In the genomic region with DNA sequence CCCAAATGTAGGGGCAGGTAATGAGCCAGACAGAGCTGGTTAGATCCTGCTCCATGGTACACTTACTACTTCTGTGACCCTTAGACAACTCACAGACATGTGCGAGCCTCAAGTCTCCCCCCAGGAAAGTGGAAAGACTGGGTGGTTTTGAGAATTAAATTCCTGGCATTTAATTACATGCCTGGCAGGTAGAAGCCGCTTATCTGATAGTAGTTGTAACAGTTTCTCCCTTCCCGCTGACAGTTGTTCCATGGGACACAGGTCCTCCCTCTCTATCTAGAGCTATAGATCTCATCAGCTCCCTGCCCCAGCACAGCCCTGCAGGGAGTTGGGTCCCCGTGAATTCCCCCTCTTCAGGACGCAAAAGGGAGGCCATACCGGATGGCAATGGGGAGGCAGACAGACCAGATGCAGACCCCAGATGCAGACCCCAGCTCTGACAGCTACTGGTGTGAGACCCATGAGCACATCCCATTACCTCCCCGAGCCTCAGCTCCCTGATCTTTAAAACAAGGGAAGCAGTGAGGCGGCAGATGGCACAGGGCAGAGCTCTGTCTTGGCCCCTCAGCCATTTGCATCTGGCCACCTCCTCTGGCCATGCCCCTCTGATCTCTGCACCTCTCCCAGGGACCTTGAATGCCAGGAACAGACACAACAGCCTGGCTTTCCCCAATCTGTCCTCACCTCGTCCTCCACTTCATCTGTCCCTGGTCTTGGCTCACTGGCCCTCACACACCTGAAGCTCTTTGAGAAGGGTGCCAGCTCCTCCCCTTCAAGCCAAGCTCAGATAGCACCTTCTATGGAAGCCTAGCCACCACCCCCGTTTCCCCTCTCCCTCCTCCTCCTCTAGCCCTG, we compare ENCODE assay signal across 3 cellular contexts.
TF ChIP-seq lines count a peak whose summit lies in the region.

No MANE protein-coding gene starts in this region.

TF ChIP-seq in SK-N-SH, 30 proteins besides CTCF, POLR2A, EP300 and RAD21 (continues in another document):
- TF ChIP-seq CHD2 (IDR thresholded peaks at IDR 0.05; ENCODE audit: low read length, partially characterized antibody) (no peak), ELF1 (IDR thresholded peaks at IDR 0.05) (no peak), RCOR1 (IDR thresholded peaks at IDR 0.05; ENCODE audit: low read length) (no peak), RFX5 (IDR thresholded peaks at IDR 0.05; ENCODE audit: low read length) (no peak), RXRA (IDR thresholded peaks at IDR 0.05; ENCODE audit: borderline replicate concordance, low read depth) (no peak), EZH2phosphoT487 (IDR thresholded peaks at IDR 0.05; ENCODE audit: borderline replicate concordance, low read depth) (no peak), GATA2 (CRISPR knock-in tag; IDR thresholded peaks at IDR 0.05) (no peak), MEF2A (IDR thresholded peaks at IDR 0.05; ENCODE audit: borderline replicate concordance, low read depth) (no peak), YY1 (IDR thresholded peaks at IDR 0.05; ENCODE audit: low read depth) (no peak), TCF12 (IDR thresholded peaks at IDR 0.05) (no peak), NFIC (IDR thresholded peaks at IDR 0.05; ENCODE audit: borderline replicate concordance) (no peak)
- TF ChIP-seq, protein P1, sequence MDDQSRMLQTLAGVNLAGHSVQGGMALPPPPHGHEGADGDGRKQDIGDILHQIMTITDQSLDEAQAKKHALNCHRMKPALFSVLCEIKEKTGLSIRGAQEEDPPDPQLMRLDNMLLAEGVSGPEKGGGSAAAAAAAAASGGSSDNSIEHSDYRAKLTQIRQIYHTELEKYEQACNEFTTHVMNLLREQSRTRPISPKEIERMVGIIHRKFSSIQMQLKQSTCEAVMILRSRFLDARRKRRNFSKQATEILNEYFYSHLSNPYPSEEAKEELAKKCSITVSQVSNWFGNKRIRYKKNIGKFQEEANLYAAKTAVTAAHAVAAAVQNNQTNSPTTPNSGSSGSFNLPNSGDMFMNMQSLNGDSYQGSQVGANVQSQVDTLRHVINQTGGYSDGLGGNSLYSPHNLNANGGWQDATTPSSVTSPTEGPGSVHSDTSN (IDR thresholded peaks at IDR 0.05): no peak
- TF ChIP-seq, protein P2, sequence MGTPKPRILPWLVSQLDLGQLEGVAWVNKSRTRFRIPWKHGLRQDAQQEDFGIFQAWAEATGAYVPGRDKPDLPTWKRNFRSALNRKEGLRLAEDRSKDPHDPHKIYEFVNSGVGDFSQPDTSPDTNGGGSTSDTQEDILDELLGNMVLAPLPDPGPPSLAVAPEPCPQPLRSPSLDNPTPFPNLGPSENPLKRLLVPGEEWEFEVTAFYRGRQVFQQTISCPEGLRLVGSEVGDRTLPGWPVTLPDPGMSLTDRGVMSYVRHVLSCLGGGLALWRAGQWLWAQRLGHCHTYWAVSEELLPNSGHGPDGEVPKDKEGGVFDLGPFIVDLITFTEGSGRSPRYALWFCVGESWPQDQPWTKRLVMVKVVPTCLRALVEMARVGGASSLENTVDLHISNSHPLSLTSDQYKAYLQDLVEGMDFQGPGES (IDR thresholded peaks at IDR 0.05; ENCODE audit: low read depth, low read length): no peak
- TF ChIP-seq, protein P3, sequence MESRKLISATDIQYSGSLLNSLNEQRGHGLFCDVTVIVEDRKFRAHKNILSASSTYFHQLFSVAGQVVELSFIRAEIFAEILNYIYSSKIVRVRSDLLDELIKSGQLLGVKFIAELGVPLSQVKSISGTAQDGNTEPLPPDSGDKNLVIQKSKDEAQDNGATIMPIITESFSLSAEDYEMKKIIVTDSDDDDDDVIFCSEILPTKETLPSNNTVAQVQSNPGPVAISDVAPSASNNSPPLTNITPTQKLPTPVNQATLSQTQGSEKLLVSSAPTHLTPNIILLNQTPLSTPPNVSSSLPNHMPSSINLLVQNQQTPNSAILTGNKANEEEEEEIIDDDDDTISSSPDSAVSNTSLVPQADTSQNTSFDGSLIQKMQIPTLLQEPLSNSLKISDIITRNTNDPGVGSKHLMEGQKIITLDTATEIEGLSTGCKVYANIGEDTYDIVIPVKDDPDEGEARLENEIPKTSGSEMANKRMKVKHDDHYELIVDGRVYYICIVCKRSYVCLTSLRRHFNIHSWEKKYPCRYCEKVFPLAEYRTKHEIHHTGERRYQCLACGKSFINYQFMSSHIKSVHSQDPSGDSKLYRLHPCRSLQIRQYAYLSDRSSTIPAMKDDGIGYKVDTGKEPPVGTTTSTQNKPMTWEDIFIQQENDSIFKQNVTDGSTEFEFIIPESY (IDR thresholded peaks at IDR 0.05; ENCODE audit: borderline replicate concordance, low read depth): no peak

TF ChIP-seq in SK-N-SH treated with all-trans-retinoic acid at 6 μM for 48 hours, 23 proteins besides CTCF, POLR2A, EP300 and RAD21:
- TF ChIP-seq ZFP3 (CRISPR knock-in tag; IDR thresholded peaks at IDR 0.05) (no peak), BACH2 (CRISPR knock-in tag; IDR thresholded peaks at IDR 0.05; ENCODE audit: borderline replicate concordance) (no peak), RARB (CRISPR knock-in tag; IDR thresholded peaks at IDR 0.05) (no peak), OSR1 (CRISPR knock-in tag; IDR thresholded peaks at IDR 0.05) (no peak), PPARA (CRISPR knock-in tag; IDR thresholded peaks at IDR 0.05; ENCODE audit: borderline replicate concordance) (no peak), ZNF565 (CRISPR knock-in tag; conservative IDR thresholded peaks at IDR 0.05; ENCODE audit: low read depth) (no peak), ZFP30 (CRISPR knock-in tag; IDR thresholded peaks at IDR 0.05) (no peak), SNAI2 (CRISPR knock-in tag; IDR thresholded peaks at IDR 0.05) (no peak)
- TF ChIP-seq, protein P4, sequence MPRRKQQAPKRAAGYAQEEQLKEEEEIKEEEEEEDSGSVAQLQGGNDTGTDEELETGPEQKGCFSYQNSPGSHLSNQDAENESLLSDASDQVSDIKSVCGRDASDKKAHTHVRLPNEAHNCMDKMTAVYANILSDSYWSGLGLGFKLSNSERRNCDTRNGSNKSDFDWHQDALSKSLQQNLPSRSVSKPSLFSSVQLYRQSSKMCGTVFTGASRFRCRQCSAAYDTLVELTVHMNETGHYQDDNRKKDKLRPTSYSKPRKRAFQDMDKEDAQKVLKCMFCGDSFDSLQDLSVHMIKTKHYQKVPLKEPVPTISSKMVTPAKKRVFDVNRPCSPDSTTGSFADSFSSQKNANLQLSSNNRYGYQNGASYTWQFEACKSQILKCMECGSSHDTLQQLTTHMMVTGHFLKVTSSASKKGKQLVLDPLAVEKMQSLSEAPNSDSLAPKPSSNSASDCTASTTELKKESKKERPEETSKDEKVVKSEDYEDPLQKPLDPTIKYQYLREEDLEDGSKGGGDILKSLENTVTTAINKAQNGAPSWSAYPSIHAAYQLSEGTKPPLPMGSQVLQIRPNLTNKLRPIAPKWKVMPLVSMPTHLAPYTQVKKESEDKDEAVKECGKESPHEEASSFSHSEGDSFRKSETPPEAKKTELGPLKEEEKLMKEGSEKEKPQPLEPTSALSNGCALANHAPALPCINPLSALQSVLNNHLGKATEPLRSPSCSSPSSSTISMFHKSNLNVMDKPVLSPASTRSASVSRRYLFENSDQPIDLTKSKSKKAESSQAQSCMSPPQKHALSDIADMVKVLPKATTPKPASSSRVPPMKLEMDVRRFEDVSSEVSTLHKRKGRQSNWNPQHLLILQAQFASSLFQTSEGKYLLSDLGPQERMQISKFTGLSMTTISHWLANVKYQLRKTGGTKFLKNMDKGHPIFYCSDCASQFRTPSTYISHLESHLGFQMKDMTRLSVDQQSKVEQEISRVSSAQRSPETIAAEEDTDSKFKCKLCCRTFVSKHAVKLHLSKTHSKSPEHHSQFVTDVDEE (CRISPR knock-in tag; IDR thresholded peaks at IDR 0.05): no peak
- TF ChIP-seq, protein P5, sequence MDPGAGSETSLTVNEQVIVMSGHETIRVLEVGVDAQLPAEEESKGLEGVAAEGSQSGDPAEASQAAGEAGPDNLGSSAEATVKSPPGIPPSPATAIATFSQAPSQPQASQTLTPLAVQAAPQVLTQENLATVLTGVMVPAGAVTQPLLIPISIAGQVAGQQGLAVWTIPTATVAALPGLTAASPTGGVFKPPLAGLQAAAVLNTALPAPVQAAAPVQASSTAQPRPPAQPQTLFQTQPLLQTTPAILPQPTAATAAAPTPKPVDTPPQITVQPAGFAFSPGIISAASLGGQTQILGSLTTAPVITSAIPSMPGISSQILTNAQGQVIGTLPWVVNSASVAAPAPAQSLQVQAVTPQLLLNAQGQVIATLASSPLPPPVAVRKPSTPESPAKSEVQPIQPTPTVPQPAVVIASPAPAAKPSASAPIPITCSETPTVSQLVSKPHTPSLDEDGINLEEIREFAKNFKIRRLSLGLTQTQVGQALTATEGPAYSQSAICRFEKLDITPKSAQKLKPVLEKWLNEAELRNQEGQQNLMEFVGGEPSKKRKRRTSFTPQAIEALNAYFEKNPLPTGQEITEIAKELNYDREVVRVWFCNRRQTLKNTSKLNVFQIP (CRISPR knock-in tag; IDR thresholded peaks at IDR 0.05; ENCODE audit: borderline replicate concordance, low read depth): no peak

TF ChIP-seq in IMR-90, 13 proteins besides CTCF, POLR2A, EP300 and RAD21:
- TF ChIP-seq FOS (IDR thresholded peaks at IDR 0.05; ENCODE audit: low read depth, low read length) (no peak), MXI1 (IDR thresholded peaks at IDR 0.05; ENCODE audit: borderline replicate concordance, low read depth, low read length) (no peak), MAZ (IDR thresholded peaks at IDR 0.05; ENCODE audit: borderline replicate concordance, low read depth, low read length) (no peak), NFE2L2 (IDR thresholded peaks at IDR 0.05; ENCODE audit: low read depth, low read length) (no peak), SMC3 (IDR thresholded peaks at IDR 0.05; ENCODE audit: low read depth, low read length) (no peak), RCOR1 (IDR thresholded peaks at IDR 0.05; ENCODE audit: insufficient replicate concordance, low read length) (no peak), CEBPB (IDR thresholded peaks at IDR 0.05; ENCODE audit: low read depth, low read length) (no peak), BHLHE40 (IDR thresholded peaks at IDR 0.05; ENCODE audit: low read depth, low read length) (no peak), MAFK (IDR thresholded peaks at IDR 0.05; ENCODE audit: low read depth, low read length) (no peak), RFX5 (IDR thresholded peaks at IDR 0.05; ENCODE audit: low read depth, low read length) (no peak), CHD1 (IDR thresholded peaks at IDR 0.05; ENCODE audit: low read depth, low read length) (no peak)
- TF ChIP-seq, protein P6, sequence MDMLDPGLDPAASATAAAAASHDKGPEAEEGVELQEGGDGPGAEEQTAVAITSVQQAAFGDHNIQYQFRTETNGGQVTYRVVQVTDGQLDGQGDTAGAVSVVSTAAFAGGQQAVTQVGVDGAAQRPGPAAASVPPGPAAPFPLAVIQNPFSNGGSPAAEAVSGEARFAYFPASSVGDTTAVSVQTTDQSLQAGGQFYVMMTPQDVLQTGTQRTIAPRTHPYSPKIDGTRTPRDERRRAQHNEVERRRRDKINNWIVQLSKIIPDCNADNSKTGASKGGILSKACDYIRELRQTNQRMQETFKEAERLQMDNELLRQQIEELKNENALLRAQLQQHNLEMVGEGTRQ (IDR thresholded peaks at IDR 0.05; ENCODE audit: low read depth, low read length): no peak
- TF ChIP-seq, protein P7, sequence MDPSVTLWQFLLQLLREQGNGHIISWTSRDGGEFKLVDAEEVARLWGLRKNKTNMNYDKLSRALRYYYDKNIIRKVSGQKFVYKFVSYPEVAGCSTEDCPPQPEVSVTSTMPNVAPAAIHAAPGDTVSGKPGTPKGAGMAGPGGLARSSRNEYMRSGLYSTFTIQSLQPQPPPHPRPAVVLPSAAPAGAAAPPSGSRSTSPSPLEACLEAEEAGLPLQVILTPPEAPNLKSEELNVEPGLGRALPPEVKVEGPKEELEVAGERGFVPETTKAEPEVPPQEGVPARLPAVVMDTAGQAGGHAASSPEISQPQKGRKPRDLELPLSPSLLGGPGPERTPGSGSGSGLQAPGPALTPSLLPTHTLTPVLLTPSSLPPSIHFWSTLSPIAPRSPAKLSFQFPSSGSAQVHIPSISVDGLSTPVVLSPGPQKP (IDR thresholded peaks at IDR 0.05; ENCODE audit: borderline replicate concordance, low read depth, low read length): no peak
